30 cellular contexts compared by ENCODE assay signal in the genomic region with DNA sequence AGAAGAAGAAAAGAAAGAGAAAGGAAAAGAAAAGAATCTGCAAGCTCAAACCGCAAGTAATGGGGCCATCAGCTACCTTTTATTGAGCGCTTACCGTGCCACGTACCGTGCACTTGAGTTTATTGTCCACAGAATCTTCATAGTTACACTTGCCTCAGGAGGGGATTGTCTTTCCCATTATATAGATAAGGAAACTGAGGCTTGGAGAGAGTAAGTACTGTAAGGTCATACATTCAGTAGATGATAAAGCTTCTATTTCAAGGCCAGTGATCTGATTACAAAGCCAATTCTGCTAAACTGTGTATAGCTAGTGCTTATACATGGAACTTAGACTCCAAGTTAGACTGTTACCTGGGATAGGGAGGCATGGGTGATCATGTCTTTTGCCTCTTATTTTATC.
"Had no signal": no experiment of that assay in that cellular context is flagged by ENCODE, and none has a peak within 500 bp of the region (broad histone marks: within the 10 kb centered on the region; RNA-seq: fewer than 3 reads in every experiment).

No MANE protein-coding gene starts in this region.

- H3K4me3 ChIP-seq: adrenal gland, ascending aorta had no signal

- ATAC-seq: activated CD8-positive, alpha-beta T cell treated with anti-CD3 and anti-CD28 coated beads for 36 hours; activated naive CD4-positive, alpha-beta T cell treated with anti-CD3 and anti-CD28 coated beads, Interleukin-2, amount 50 U/mL, for 72 hours; activated T-cell treated with anti-CD3 and anti-CD28 coated beads, Interleukin-2, amount 50 U/mL, for 4 hours; activated T-cell treated with anti-CD3 and anti-CD28 coated beads, Interleukin-2, amount 50 U/mL, for 72 hours; activated T-helper 17 cell treated with anti-CD3 and anti-CD28 coated beads, Interleukin-2, amount 50 U/mL, for 72 hours had no signal

- H3K27me3 ChIP-seq: adrenal gland, ascending aorta had no signal

- DNase-seq: activated B cell treated with CpG ODN at 0.5 μM for 24 hours; activated CD4-positive, alpha-beta memory T cell treated with anti-CD3 and anti-CD28 coated beads for 36 hours; activated CD4-positive, alpha-beta T cell treated with anti-CD3 and anti-CD28 coated beads for 4 hours; activated CD4-positive, alpha-beta T cell treated with anti-CD3 and anti-CD28 coated beads, Interleukin-2, amount 10 ng/mL, durations not matched to agents 24 days and 14 days; activated CD4-positive, alpha-beta T cell treated with anti-CD3 and anti-CD28 coated beads, Interleukin-2, amount 50 U/mL, for 1 hour; activated CD4-positive, alpha-beta T cell treated with anti-CD3 and anti-CD28 coated beads, Interleukin-2, amount 50 U/mL, for 4 hours; activated CD4-positive, CD25-positive, alpha-beta regulatory T cell treated with anti-CD3 and anti-CD28 coated beads, Interleukin-2, amount 50 U/mL, for 72 hours; activated CD8-positive, alpha-beta memory T cell treated with anti-CD3 and anti-CD28 coated beads, Interleukin-2, amount 50 U/mL, for 4 hours; activated CD8-positive, alpha-beta T cell treated with anti-CD3 and anti-CD28 coated beads for 36 hours; activated effector memory CD4-positive, alpha-beta T cell treated with anti-CD3 and anti-CD28 coated beads, Interleukin-2, amount 50 U/mL, for 16 hours; activated gamma-delta T cell treated with Interleukin-2 at 50 U/mL for 16 hours; activated naive CD4-positive, alpha-beta T cell; activated naive CD4-positive, alpha-beta T cell treated with anti-CD3 and anti-CD28 coated beads for 36 hours; activated naive CD4-positive, alpha-beta T cell treated with anti-CD3 and anti-CD28 coated beads, Interleukin-2, amount 50 U/mL, for 16 hours; activated naive CD8-positive, alpha-beta T cell treated with anti-CD3 and anti-CD28 coated beads for 36 hours; activated T-cell treated with anti-CD3 and anti-CD28 coated beads for 4 hours; activated T-cell treated with anti-CD3 and anti-CD28 coated beads, Interleukin-2, amount 50 U/mL, for 1 hour; activated T-cell treated with anti-CD3 and anti-CD28 coated beads, Interleukin-2, amount 50 U/mL, for 4 hours; activated T-cell treated with anti-CD3 and anti-CD28 coated beads, Interleukin-2, amount 50 U/mL, for 72 hours; adrenal gland; amniotic stem cell; central memory CD4-positive, alpha-beta T cell; T-helper 1 cell; T-helper 2 cell; T-helper 9 cell had no signal

- H3K36me3 ChIP-seq: adrenal gland, ascending aorta had no signal

- H3K9me3 ChIP-seq: adrenal gland, ascending aorta had no signal

- FAIRE-seq: TTC549 had no signal

- H3K27ac ChIP-seq: adrenal gland, ascending aorta, VCaP had no signal

- H3K4me1 ChIP-seq: adrenal gland, ascending aorta had no signal
